ENCODE assay signal across 15 cellular contexts in genomic region chr13:48842316-48842715, GRCh38.
DNase-seq lines count a peak whose midpoint lies in the region; ATAC-seq and TF ChIP-seq lines count a peak whose summit lies in the region.
"Had no signal": no experiment of that assay in that cellular context is flagged by ENCODE, and none has a peak within 500 bp of the region (broad histone marks: within the 10 kb centered on the region; RNA-seq: fewer than 3 reads in every experiment).

No MANE protein-coding gene starts in this region.

- no peaks in the 10 kb centered on the region for H3K9me3 Mint-ChIP-seq in activated CD8-positive, alpha-beta T cell treated with anti-CD3 and anti-CD28 coated beads, Interleukin-2, amount 10 ng/mL, durations not matched to agents 7 days and 5 days (ENCODE audit: insufficient read depth)
- H3K9me3 Mint-ChIP-seq: CD4-positive, alpha-beta T cell; GM23338 had no signal

- no peak for ATAC-seq in activated CD8-positive, alpha-beta T cell treated with anti-CD3 and anti-CD28 coated beads, Interleukin-2, amount 10 ng/mL, durations not matched to agents 7 days and 5 days
- ATAC-seq: A549, GM23338 had no signal

- H3K27me3 Mint-ChIP-seq in activated CD8-positive, alpha-beta T cell treated with anti-CD3 and anti-CD28 coated beads, Interleukin-2, amount 10 ng/mL, durations not matched to agents 7 days and 5 days (ENCODE audit: low read depth): peaks cover 10% of the 10 kb centered on the region
- H3K27me3 Mint-ChIP-seq: CD4-positive, alpha-beta T cell had no signal

- no peak for TF ChIP-seq CTCF in fibroblast of mammary gland (conservative IDR thresholded peaks at IDR 0.05; ENCODE audit: control insufficient read depth, insufficient read depth, low read depth, low read length)

- H3K27ac Mint-ChIP-seq in activated CD8-positive, alpha-beta T cell treated with anti-CD3 and anti-CD28 coated beads, Interleukin-2, amount 10 ng/mL, durations not matched to agents 7 days and 5 days: no peak overlapping the region
- H3K27ac Mint-ChIP-seq: CD4-positive, alpha-beta T cell; GM23338 had no signal

- no peak overlapping the region for H3K4me3 Mint-ChIP-seq in activated CD8-positive, alpha-beta T cell treated with anti-CD3 and anti-CD28 coated beads, Interleukin-2, amount 10 ng/mL, durations not matched to agents 7 days and 5 days
- H3K4me3 Mint-ChIP-seq: CD4-positive, alpha-beta T cell; GM23338 had no signal

- DNase-seq in EH (ENCODE audit: low read depth) (peak; percentile 11), dermis blood vessel endothelial cell (peak; percentile 63), fibroblast of mammary gland (ENCODE audit: low read depth) (peak; percentile 17), pulmonary artery endothelial cell (ENCODE audit: low read depth, low spot score) (peak; percentile 67), NCI-H748 treated with DMSO at 0.1 percent for 48 hours (lab: John Stamatoyannopoulos, UW) (no peak), NCI-H2196 treated with DMSO at 0.1 percent for 48 hours (lab: John Stamatoyannopoulos, UW; ENCODE audit: unreplicated experiment) (no peak)
- DNase-seq in activated naive CD4-positive, alpha-beta T cell treated with Interleukin-2 at 50 U/mL for 16 hours: no peak
- DNase-seq in activated CD8-positive, alpha-beta T cell treated with anti-CD3 and anti-CD28 coated beads, Interleukin-2, amount 10 ng/mL, durations not matched to agents 7 days and 5 days: no peak
- DNase-seq: AML-193; Caco-2; CD4-positive, alpha-beta T cell; GDM1; HCEC 1CT had no signal

- no peaks in the 10 kb centered on the region for H3K36me3 Mint-ChIP-seq in activated CD8-positive, alpha-beta T cell treated with anti-CD3 and anti-CD28 coated beads, Interleukin-2, amount 10 ng/mL, durations not matched to agents 7 days and 5 days (ENCODE audit: low read depth)

- POLR2A ChIA-PET in activated CD8-positive, alpha-beta T cell treated with anti-CD3 and anti-CD28 coated beads, Interleukin-2, amount 10 ng/mL, durations not matched to agents 7 days and 5 days (lab: Charles Lee): no interaction called here

- CTCF ChIA-PET in activated CD8-positive, alpha-beta T cell treated with anti-CD3 and anti-CD28 coated beads, Interleukin-2, amount 10 ng/mL, durations not matched to agents 7 days and 5 days (lab: Charles Lee): interaction anchor here (1.1 kb wide), 1 partner anchor 73 kb away, joined by 4 read pairs; no protein-coding TSS in a partner anchor

- no peaks in the 10 kb centered on the region for H3K4me1 Mint-ChIP-seq in activated CD8-positive, alpha-beta T cell treated with anti-CD3 and anti-CD28 coated beads, Interleukin-2, amount 10 ng/mL, durations not matched to agents 7 days and 5 days (ENCODE audit: low read depth)

- H3K4me3 ChIP-seq in fibroblast of mammary gland (ENCODE audit: control insufficient read depth, low read depth, low read length): no peak overlapping the region
- H3K4me3 ChIP-seq: A549, GM23338 had no signal

Comparison
In these comparisons a context has a peak if more than half of its experiments do, and no peak if none do; other contexts are left out.
1. DNase-seq: peak in EH (single experiment), dermis blood vessel endothelial cell (single experiment), fibroblast of mammary gland (single experiment) and pulmonary artery endothelial cell (single experiment); none in activated naive CD4-positive, alpha-beta T cell treated with Interleukin-2 at 50 U/mL for 16 hours (single experiment), NCI-H748 treated with DMSO at 0.1 percent for 48 hours (single experiment), NCI-H2196 treated with DMSO at 0.1 percent for 48 hours (single experiment) and activated CD8-positive, alpha-beta T cell treated with anti-CD3 and anti-CD28 coated beads, Interleukin-2, amount 10 ng/mL, durations not matched to agents 7 days and 5 days (single experiment).